Comparison of ENCODE assay signal across 18 cellular contexts in the genomic region with DNA sequence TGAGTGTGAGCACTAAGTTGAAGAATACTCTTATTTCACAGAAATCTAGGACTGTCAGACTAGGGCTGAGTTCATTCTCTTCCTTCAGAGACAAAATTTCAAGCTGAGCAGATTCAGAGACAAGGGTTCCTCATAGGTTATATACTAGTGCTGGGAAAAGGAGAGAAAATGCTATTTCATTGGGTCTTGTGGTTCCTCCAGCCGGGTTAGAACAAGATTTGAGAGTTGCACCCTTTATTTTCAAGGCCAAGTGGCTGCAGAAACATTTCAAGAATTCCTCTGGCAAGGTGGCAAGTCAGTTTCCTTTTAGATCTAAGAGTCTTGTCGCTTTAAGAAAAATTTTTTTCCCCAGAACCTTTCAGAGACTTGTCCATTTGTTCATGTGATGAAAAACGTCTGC. TPM values are rescaled to one million over a fixed set of nuclear protein-coding genes. Genes with fewer than 3 reads are reported as not detected.
"Had no signal": no experiment of that assay in that cellular context is flagged by ENCODE, and none has a peak within 500 bp of the region (broad histone marks: within the 10 kb centered on the region; RNA-seq: fewer than 3 reads in every experiment).

No MANE protein-coding gene starts in this region.

- H3K27ac Mint-ChIP-seq: activated CD4-positive, alpha-beta T cell treated with anti-CD3 and anti-CD28 coated beads, Interleukin-2, amount 10 ng/mL, durations not matched to agents 24 days and 14 days; activated T-helper 1 cell treated with anti-CD3 and anti-CD28 coated beads, Interleukin-12 subunit alpha, Interleukin-12 subunit beta, Interleukin-2, Interleukin-4 antibody, amounts not matched to agents 30 ng/mL and 10 ng/mL and 1 ng/mL, durations not matched to agents 14 hours and 24 hours and 36 hours; nephron progenitor cell; T-helper 17 cell; WTC11 had no signal

- H3K27me3 ChIP-seq: esophagus squamous epithelium, foreskin keratinocyte, stomach, transverse colon had no signal

- H3K27ac ChIP-seq: foreskin keratinocyte had no signal

- H3K4me3 ChIP-seq: esophagus squamous epithelium, stomach, transverse colon had no signal

- FAIRE-seq: bronchial epithelial cell, endometrium had no signal

- ATAC-seq: T-helper 17 cell, WTC11 had no signal

- H3K27me3 Mint-ChIP-seq: activated CD4-positive, alpha-beta T cell treated with anti-CD3 and anti-CD28 coated beads, Interleukin-2, amount 10 ng/mL, durations not matched to agents 24 days and 14 days; T-helper 17 cell had no signal

- H3K9me3 ChIP-seq: esophagus squamous epithelium, stomach, transverse colon had no signal

- DNase-seq: activated CD4-positive, alpha-beta T cell treated with anti-CD3 and anti-CD28 coated beads, Interleukin-2, amount 10 ng/mL, durations not matched to agents 24 days and 14 days; activated naive CD4-positive, alpha-beta T cell treated with anti-CD3 and anti-CD28 coated beads, Interleukin-2, amount 50 U/mL, for 16 hours; esophagus squamous epithelium; foreskin keratinocyte; head of caudate nucleus; mesendoderm; nephron progenitor cell; SHP77 treated with DMSO at 0.1 percent for 48 hours; stimulated activated CD4-positive, alpha-beta T cell treated with anti-CD3 and anti-CD28 coated beads, Interleukin-2, amount 100 ng/mL, for 48 hours; stomach; T-helper 17 cell; transverse colon had no signal

- H3K4me1 ChIP-seq: foreskin keratinocyte had no signal

- H3K4me1 Mint-ChIP-seq: WTC11 had no signal

- H3K4me3 Mint-ChIP-seq: activated CD4-positive, alpha-beta T cell treated with anti-CD3 and anti-CD28 coated beads, Interleukin-2, amount 10 ng/mL, durations not matched to agents 24 days and 14 days; activated T-helper 1 cell treated with anti-CD3 and anti-CD28 coated beads, Interleukin-12 subunit alpha, Interleukin-12 subunit beta, Interleukin-2, Interleukin-4 antibody, amounts not matched to agents 30 ng/mL and 10 ng/mL and 1 ng/mL, durations not matched to agents 14 hours and 24 hours and 36 hours; nephron progenitor cell; T-helper 17 cell; WTC11 had no signal

- H3K9me3 Mint-ChIP-seq: activated CD4-positive, alpha-beta T cell treated with anti-CD3 and anti-CD28 coated beads, Interleukin-2, amount 10 ng/mL, durations not matched to agents 24 days and 14 days; activated T-helper 1 cell treated with anti-CD3 and anti-CD28 coated beads, Interleukin-12 subunit alpha, Interleukin-12 subunit beta, Interleukin-2, Interleukin-4 antibody, amounts not matched to agents 30 ng/mL and 10 ng/mL and 1 ng/mL, durations not matched to agents 14 hours and 24 hours and 36 hours; nephron progenitor cell; WTC11 had no signal

RNA-seq across cellular contexts. Expression of gene ACSM1, which starts 37.3 kb away (rescaled TPM):
- total RNA-seq: activated CD4-positive, alpha-beta T cell treated with anti-CD3 and anti-CD28 coated beads, Interleukin-2, amount 10 ng/mL, durations not matched to agents 24 days and 14 days; activated T-helper 1 cell treated with anti-CD3 and anti-CD28 coated beads, Interleukin-12 subunit alpha, Interleukin-12 subunit beta, Interleukin-2, Interleukin-4 antibody, amounts not matched to agents 30 ng/mL and 10 ng/mL and 1 ng/mL, durations not matched to agents 14 hours and 24 hours and 36 hours; chondrocyte; dermis microvascular lymphatic vessel endothelial cell; foreskin keratinocyte had no signal
- polyA plus RNA-seq: foreskin keratinocyte had no signal
